Comparison of ENCODE assay signal across 27 cellular contexts in genomic region chr1:79376106-79376505, GRCh38.
"Had no signal": no experiment of that assay in that cellular context is flagged by ENCODE, and none has a peak within 500 bp of the region (broad histone marks: within the 10 kb centered on the region; RNA-seq: fewer than 3 reads in every experiment).

No MANE protein-coding gene starts in this region.

- H3K9me3 ChIP-seq: left lung, upper lobe of left lung had no signal

- H2AFZ ChIP-seq: hepatocyte had no signal

- H3K4me3 Mint-ChIP-seq: activated CD4-positive, alpha-beta T cell treated with anti-CD3 and anti-CD28 coated beads, Interleukin-2, amount 10 ng/mL, durations not matched to agents 7 days and 5 days; activated CD8-positive, alpha-beta memory T cell treated with anti-CD3 and anti-CD28 coated beads, Interleukin-2, amount 10 ng/mL, durations not matched to agents 7 days and 5 days; activated CD8-positive, alpha-beta T cell treated with anti-CD3 and anti-CD28 coated beads for 36 hours; activated naive CD4-positive, alpha-beta T cell treated with anti-CD3 and anti-CD28 coated beads, Interleukin-2, amount 50 U/mL, for 24 hours; activated T-helper 1 cell treated with anti-CD3 and anti-CD28 coated beads, Interleukin-12 subunit alpha, Interleukin-12 subunit beta, Interleukin-2, Interleukin-4 antibody, amounts not matched to agents 30 ng/mL and 10 ng/mL and 1 ng/mL, durations not matched to agents 14 hours and 24 hours and 36 hours; brain; endodermal cell; naive thymus-derived CD4-positive, alpha-beta T cell; neural crest cell; stimulated activated naive B cell treated with anti-CD40 and anti-IgM and Interleukin-4, amounts not matched to agents 10 μg/mL and 1 μg/mL and 100 μg/mL, for 72 hours had no signal

- H3K79me2 ChIP-seq: hepatocyte had no signal

- H3K27ac Mint-ChIP-seq: activated CD4-positive, alpha-beta T cell treated with anti-CD3 and anti-CD28 coated beads, Interleukin-2, amount 10 ng/mL, durations not matched to agents 7 days and 5 days; activated CD8-positive, alpha-beta memory T cell treated with anti-CD3 and anti-CD28 coated beads, Interleukin-2, amount 10 ng/mL, durations not matched to agents 7 days and 5 days; activated CD8-positive, alpha-beta T cell treated with anti-CD3 and anti-CD28 coated beads for 36 hours; activated naive CD4-positive, alpha-beta T cell treated with anti-CD3 and anti-CD28 coated beads, Interleukin-2, amount 50 U/mL, for 24 hours; activated T-helper 1 cell treated with anti-CD3 and anti-CD28 coated beads, Interleukin-12 subunit alpha, Interleukin-12 subunit beta, Interleukin-2, Interleukin-4 antibody, amounts not matched to agents 30 ng/mL and 10 ng/mL and 1 ng/mL, durations not matched to agents 14 hours and 24 hours and 36 hours; brain; endodermal cell; naive thymus-derived CD4-positive, alpha-beta T cell; stimulated activated naive B cell treated with anti-CD40 and anti-IgM and Interleukin-4, amounts not matched to agents 10 μg/mL and 1 μg/mL and 100 μg/mL, for 72 hours had no signal

- H3K36me3 Mint-ChIP-seq: activated CD8-positive, alpha-beta memory T cell treated with anti-CD3 and anti-CD28 coated beads, Interleukin-2, amount 10 ng/mL, durations not matched to agents 7 days and 5 days; activated naive CD4-positive, alpha-beta T cell treated with anti-CD3 and anti-CD28 coated beads, Interleukin-2, amount 50 U/mL, for 24 hours; brain; naive thymus-derived CD4-positive, alpha-beta T cell; stimulated activated naive B cell treated with anti-CD40 and anti-IgM and Interleukin-4, amounts not matched to agents 10 μg/mL and 1 μg/mL and 100 μg/mL, for 72 hours had no signal

- H3K4me2 ChIP-seq: hepatocyte had no signal

- ATAC-seq: activated CD4-positive, CD25-positive, alpha-beta regulatory T cell treated with anti-CD3 and anti-CD28 coated beads, Interleukin-2, amount 50 U/mL, for 24 hours; activated CD8-positive, alpha-beta memory T cell treated with anti-CD3 and anti-CD28 coated beads, Interleukin-2, amount 10 ng/mL, durations not matched to agents 7 days and 5 days; activated CD8-positive, alpha-beta T cell treated with anti-CD3 and anti-CD28 coated beads for 36 hours; foreskin keratinocyte; left lung; naive thymus-derived CD4-positive, alpha-beta T cell; sciatic nerve; stimulated activated naive B cell treated with anti-CD40 and anti-IgM and Interleukin-4, amounts not matched to agents 10 μg/mL and 1 μg/mL and 100 μg/mL, for 72 hours had no signal

- H3K4me3 ChIP-seq: dorsolateral prefrontal cortex, hepatocyte, left lung, upper lobe of left lung had no signal

- H3K9me3 Mint-ChIP-seq: activated CD4-positive, alpha-beta T cell treated with anti-CD3 and anti-CD28 coated beads, Interleukin-2, amount 10 ng/mL, durations not matched to agents 7 days and 5 days; activated T-helper 1 cell treated with anti-CD3 and anti-CD28 coated beads, Interleukin-12 subunit alpha, Interleukin-12 subunit beta, Interleukin-2, Interleukin-4 antibody, amounts not matched to agents 30 ng/mL and 10 ng/mL and 1 ng/mL, durations not matched to agents 14 hours and 24 hours and 36 hours; endodermal cell; stimulated activated naive B cell treated with anti-CD40 and anti-IgM and Interleukin-4, amounts not matched to agents 10 μg/mL and 1 μg/mL and 100 μg/mL, for 72 hours had no signal

- FAIRE-seq: colon had no signal

- H3K27me3 Mint-ChIP-seq: activated CD4-positive, alpha-beta T cell treated with anti-CD3 and anti-CD28 coated beads, Interleukin-2, amount 10 ng/mL, durations not matched to agents 7 days and 5 days; activated CD8-positive, alpha-beta memory T cell treated with anti-CD3 and anti-CD28 coated beads, Interleukin-2, amount 10 ng/mL, durations not matched to agents 7 days and 5 days; activated CD8-positive, alpha-beta T cell treated with anti-CD3 and anti-CD28 coated beads for 36 hours; activated naive CD4-positive, alpha-beta T cell treated with anti-CD3 and anti-CD28 coated beads, Interleukin-2, amount 50 U/mL, for 24 hours; naive thymus-derived CD4-positive, alpha-beta T cell; stimulated activated naive B cell treated with anti-CD40 and anti-IgM and Interleukin-4, amounts not matched to agents 10 μg/mL and 1 μg/mL and 100 μg/mL, for 72 hours had no signal

- H3K27ac ChIP-seq: dorsolateral prefrontal cortex, foreskin keratinocyte, hepatocyte, left lung, upper lobe of left lung had no signal

- H3K27me3 ChIP-seq: dorsolateral prefrontal cortex, foreskin keratinocyte, hepatocyte, left lung, upper lobe of left lung had no signal

- H3K4me1 ChIP-seq: foreskin keratinocyte, left lung, upper lobe of left lung had no signal

- DNase-seq: activated CD4-positive, alpha-beta T cell treated with anti-CD3 and anti-CD28 coated beads, Interleukin-2, amount 10 ng/mL, durations not matched to agents 7 days and 5 days; activated CD8-positive, alpha-beta memory T cell treated with anti-CD3 and anti-CD28 coated beads, Interleukin-2, amount 10 ng/mL, durations not matched to agents 7 days and 5 days; activated CD8-positive, alpha-beta T cell treated with anti-CD3 and anti-CD28 coated beads for 36 hours; activated gamma-delta T cell treated with Interleukin-2 at 50 U/mL for 16 hours; activated T-cell treated with anti-CD3 and anti-CD28 coated beads for 4 hours; anterior cingulate cortex; central memory CD4-positive, alpha-beta T cell; dorsolateral prefrontal cortex; endodermal cell; glutamatergic neuron; kidney glomerular epithelial cell; left lung; naive thymus-derived CD4-positive, alpha-beta T cell; posterior cingulate gyrus; stimulated activated CD4-positive, alpha-beta T cell treated with anti-CD3 and anti-CD28 coated beads, Interleukin-2, amount 100 ng/mL, for 48 hours; stimulated activated CD8-positive, alpha-beta memory T cell treated with anti-CD3 and anti-CD28 coated beads, Interleukin-4, amount 100 ng/mL, for 48 hours; stimulated activated naive B cell treated with anti-CD40 and anti-IgM and Interleukin-4, amounts not matched to agents 10 μg/mL and 1 μg/mL and 100 μg/mL, for 72 hours; upper lobe of left lung had no signal

- H3K36me3 ChIP-seq: left lung, upper lobe of left lung had no signal

- H3K4me1 Mint-ChIP-seq: activated CD4-positive, alpha-beta T cell treated with anti-CD3 and anti-CD28 coated beads, Interleukin-2, amount 10 ng/mL, durations not matched to agents 7 days and 5 days; activated CD8-positive, alpha-beta memory T cell treated with anti-CD3 and anti-CD28 coated beads, Interleukin-2, amount 10 ng/mL, durations not matched to agents 7 days and 5 days; activated naive CD4-positive, alpha-beta T cell treated with anti-CD3 and anti-CD28 coated beads, Interleukin-2, amount 50 U/mL, for 24 hours; naive thymus-derived CD4-positive, alpha-beta T cell; stimulated activated naive B cell treated with anti-CD40 and anti-IgM and Interleukin-4, amounts not matched to agents 10 μg/mL and 1 μg/mL and 100 μg/mL, for 72 hours had no signal
